Comparison of ENCODE assay signal across 9 cellular contexts in the genomic region with DNA sequence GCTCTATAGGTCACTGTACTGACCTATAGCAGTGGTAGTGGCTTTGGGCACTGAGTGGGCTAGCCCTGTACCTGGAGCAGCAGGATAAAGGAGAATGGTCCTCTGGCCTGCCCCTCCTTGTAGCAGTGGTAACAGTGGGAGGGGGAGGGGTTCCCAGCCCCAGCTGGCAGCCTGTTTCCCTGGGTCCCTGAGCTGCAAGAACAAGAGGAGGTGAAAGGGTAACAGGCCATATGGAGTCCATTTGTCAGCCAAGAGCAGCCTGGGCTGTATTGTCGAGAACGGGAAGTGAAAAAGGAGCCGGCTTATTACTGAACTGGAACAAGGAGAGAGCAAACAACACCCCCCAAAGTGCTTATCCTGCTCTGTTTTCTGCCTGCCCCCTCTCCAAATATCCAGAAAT.
DNase-seq lines count a peak whose midpoint lies in the region; ATAC-seq and TF ChIP-seq lines count a peak whose summit lies in the region.
"Had no signal": no experiment of that assay in that cellular context is flagged by ENCODE, and none has a peak within 500 bp of the region (broad histone marks: within the 10 kb centered on the region; RNA-seq: fewer than 3 reads in every experiment).

No MANE protein-coding gene starts in this region.

- no peaks in the 10 kb centered on the region for H3K36me3 ChIP-seq in ovary

- peak overlapping the region; percentile 17 for H3K27ac Mint-ChIP-seq in activated naive CD4-positive, alpha-beta T cell treated with anti-CD3 and anti-CD28 coated beads, Interleukin-2, amount 10 ng/mL, durations not matched to agents 7 days and 5 days

- TF ChIP-seq CTCF in ovary (IDR thresholded peaks at IDR 0.05) = no peak

- no peak for TF ChIP-seq EP300 in ovary (IDR thresholded peaks at IDR 0.05)

- no peaks in the 10 kb centered on the region for H3K9me3 Mint-ChIP-seq in activated naive CD4-positive, alpha-beta T cell treated with anti-CD3 and anti-CD28 coated beads, Interleukin-2, amount 10 ng/mL, durations not matched to agents 7 days and 5 days

- H3K4me3 Mint-ChIP-seq in activated naive CD4-positive, alpha-beta T cell treated with anti-CD3 and anti-CD28 coated beads, Interleukin-2, amount 10 ng/mL, durations not matched to agents 7 days and 5 days = no peak overlapping the region

- H3K36me3 Mint-ChIP-seq in activated naive CD4-positive, alpha-beta T cell treated with anti-CD3 and anti-CD28 coated beads, Interleukin-2, amount 10 ng/mL, durations not matched to agents 7 days and 5 days = peaks cover 24% of the 10 kb centered on the region

- H3K9me3 ChIP-seq in ovary = no peaks in the 10 kb centered on the region

- intact Hi-C loops in ovary (cut with DNase I) = no loop called here

- H3K4me1 Mint-ChIP-seq in activated naive CD4-positive, alpha-beta T cell treated with anti-CD3 and anti-CD28 coated beads, Interleukin-2, amount 10 ng/mL, durations not matched to agents 7 days and 5 days = peaks cover 62% of the 10 kb centered on the region

- H3K27me3 ChIP-seq in ovary = no peaks in the 10 kb centered on the region

- no peak overlapping the region for H3K4me3 ChIP-seq in ovary

- WGBS in ovary, 3 donors = 8 to 25% (median 14%) methylated on average over 3 of the region's 3 CpGs

- TF ChIP-seq POLR2A in ovary (IDR thresholded peaks at IDR 0.05) = no peak

- peak overlapping the region; percentile 34 to 61 for H3K27ac ChIP-seq in ovary

- no peaks in the 10 kb centered on the region for H3K27me3 Mint-ChIP-seq in activated naive CD4-positive, alpha-beta T cell treated with anti-CD3 and anti-CD28 coated beads, Interleukin-2, amount 10 ng/mL, durations not matched to agents 7 days and 5 days

- peaks cover 32% of the 10 kb centered on the region for H3K4me1 ChIP-seq in ovary (ENCODE audit: insufficient read depth)

- CTCF ChIA-PET in activated naive CD4-positive, alpha-beta T cell treated with anti-CD3 and anti-CD28 coated beads, Interleukin-2, amount 10 ng/mL, durations not matched to agents 7 days and 5 days (lab: Charles Lee) = interaction anchor here (1.0 kb wide), 1 partner anchor 89 kb away, joined by 3 read pairs; no protein-coding TSS in a partner anchor

- ATAC-seq in HG03442 (IDR thresholded peaks at IDR 0.05; ENCODE audit: unreplicated experiment) = no peak

- DNase-seq in activated naive CD4-positive, alpha-beta T cell treated with anti-CD3 and anti-CD28 coated beads, Interleukin-2, amount 10 ng/mL, durations not matched to agents 7 days and 5 days = no peak
- no peak for DNase-seq in activated naive CD4-positive, alpha-beta T cell (lab: John Stamatoyannopoulos, UW)
- DNase-seq in NAMALWA (ENCODE audit: low spot score) = peak; percentile 69
- DNase-seq in cerebellum (ENCODE audit: low spot score) = peak; percentile 55
- peak in 4 of 5 donors; percentile 43 to 67 (median 52) for DNase-seq in ovary
- DNase-seq in OCI-M1 (lab: John Stamatoyannopoulos, UW) = no peak
- no peak for DNase-seq in HCEC 1CT
- DNase-seq: DND-41 had no signal

Comparison
In these comparisons a context has a peak if more than half of its experiments do, and no peak if none do; other contexts are left out.
1. DNase-seq: peak in NAMALWA (single experiment), cerebellum (single experiment) and ovary (4 of 5); none in activated naive CD4-positive, alpha-beta T cell treated with anti-CD3 and anti-CD28 coated beads, Interleukin-2, amount 10 ng/mL, durations not matched to agents 7 days and 5 days (single experiment), activated naive CD4-positive, alpha-beta T cell (0 of 4), OCI-M1 (single experiment) and HCEC 1CT (single experiment).